Comparison of ENCODE assay signal across 18 cellular contexts in genomic region chr1:12007204-12007603, GRCh38. TPM values are rescaled to one million over a fixed set of nuclear protein-coding genes. Genes with fewer than 3 reads are reported as not detected.
DNase-seq lines count a peak whose midpoint lies in the region; FAIRE-seq and TF ChIP-seq lines count a peak whose summit lies in the region.
"Had no signal": no experiment of that assay in that cellular context is flagged by ENCODE, and none has a peak within 500 bp of the region (broad histone marks: within the 10 kb centered on the region; RNA-seq: fewer than 3 reads in every experiment).

No MANE protein-coding gene starts in this region.

- H3K9me3 ChIP-seq in CD8-positive, alpha-beta memory T cell (ENCODE audit: low read length): no peaks in the 10 kb centered on the region
- H3K9me3 ChIP-seq in WERI-Rb-1 (ENCODE audit: severe bottlenecking) (no peaks in the 10 kb centered on the region), H1 (ENCODE audit: insufficient read depth in 2 of 2, low read depth in 1 of 2, low read length in 1 of 2) (peaks cover 0 to 9% of the 10 kb centered on the region in 2 experiments; a peak in 1 of 4 replicates), osteoblast (ENCODE audit: low read depth, low read length) (no peaks in the 10 kb centered on the region)

- H2BK20ac ChIP-seq in H1 (ENCODE audit: low read length): no peak overlapping the region

- H3K79me1 ChIP-seq in H1 (ENCODE audit: low read depth, low read length): no peaks in the 10 kb centered on the region; the same call in 1 of the 2 replicates

- no peak overlapping the region for H3K4me3 ChIP-seq in CD8-positive, alpha-beta memory T cell (ENCODE audit: low read length)
- H3K4me3 ChIP-seq in WERI-Rb-1 (ENCODE audit: low read depth, low read length) (no peak overlapping the region), H1 (ENCODE audit: extremely low read depth in 1 of 4, insufficient read depth in 2 of 4, low read depth in 3 of 4, low read length in 4 of 4) (no peak overlapping the region), osteoblast (ENCODE audit: insufficient read depth, low read length) (no peak overlapping the region), dorsolateral prefrontal cortex (no peak overlapping the region)

- TF ChIP-seq EP300 in H1 (IDR thresholded peaks at IDR 0.05; ENCODE audit: borderline replicate concordance in 1 of 2, low read depth in 2 of 2, low read length in 2 of 2): no peak

- H3K23ac ChIP-seq in H1 (ENCODE audit: insufficient read length): no peak overlapping the region

- H2BK15ac ChIP-seq in H1 (ENCODE audit: low read length): no peak overlapping the region

- no peak overlapping the region for H3K4ac ChIP-seq in H1 (replicated peaks; ENCODE audit: insufficient read length, low read depth, low read length)

- H3K9me3 Mint-ChIP-seq in CD8-positive, alpha-beta memory T cell: no peaks in the 10 kb centered on the region
- H3K9me3 Mint-ChIP-seq: CD4-positive, alpha-beta T cell; HFFc6 had no signal

- no peak overlapping the region for H4K5ac ChIP-seq in H1 (ENCODE audit: insufficient read length, low read depth, low read length)

- H3K4me2 ChIP-seq in H1 (ENCODE audit: insufficient read depth in 1 of 2, low read depth in 2 of 2, low read length in 2 of 2): no peak overlapping the region
- no peak overlapping the region for H3K4me2 ChIP-seq in osteoblast (ENCODE audit: insufficient read depth, low read length)

- FAIRE-seq in H1 (lab: Jason Lieb, UNC): no peak
- FAIRE-seq: A204.1, G401.6, GM12892, GM19239 had no signal

- no peaks in the 10 kb centered on the region for H3K79me2 ChIP-seq in H1 (ENCODE audit: control insufficient read depth in 1 of 2, insufficient read depth in 2 of 2, low read length in 2 of 2)
- no peaks in the 10 kb centered on the region for H3K79me2 ChIP-seq in osteoblast (ENCODE audit: insufficient read depth, low read length)

- no peak overlapping the region for H3K9ac ChIP-seq in H1 (replicated peaks in 1 of 4; ENCODE audit: extremely low read depth in 1 of 4, low read depth in 3 of 4, low read length in 3 of 4)

- no peak overlapping the region for H2BK12ac ChIP-seq in H1 (ENCODE audit: low read depth, low read length)

- intact Hi-C loops in dorsolateral prefrontal cortex (cut with DNase I): no loop called here

- TF ChIP-seq CTCF in WERI-Rb-1 (IDR thresholded peaks at IDR 0.05; ENCODE audit: low read depth, low read length) (no peak), H1 (IDR thresholded peaks at IDR 0.05; ENCODE audit: control extremely low read depth in 1 of 3, insufficient read depth in 1 of 3, low read depth in 1 of 3, low read length in 3 of 3) (no peak), osteoblast (IDR thresholded peaks at IDR 0.05; ENCODE audit: extremely low read depth, low read depth, low read length) (no peak), dorsolateral prefrontal cortex (IDR thresholded peaks at IDR 0.05 in 54 of 56, conservative IDR thresholded peaks at IDR 0.05 in 2 of 56; ENCODE audit: low read depth in 1 of 56, partially characterized antibody in 56 of 56) (no peak)

- H3K56ac ChIP-seq in H1 (replicated peaks; ENCODE audit: insufficient read length, low read depth, low read length): no peak overlapping the region

- H3K18ac ChIP-seq in H1 (ENCODE audit: extremely low read depth, low read length): no peak overlapping the region

- H3K36me3 Mint-ChIP-seq in CD8-positive, alpha-beta memory T cell: peaks cover 11 to 93% (median 20%) of the 10 kb centered on the region in 3 donors

- no peak overlapping the region for H4K91ac ChIP-seq in H1 (replicated peaks; ENCODE audit: insufficient read length, low read length)

- TF ChIP-seq RAD21 in H1 (IDR thresholded peaks at IDR 0.05 in 1 of 2, conservative IDR thresholded peaks at IDR 0.05 in 1 of 2; ENCODE audit: low read depth in 2 of 2, low read length in 2 of 2): no peak

- no peaks in the 10 kb centered on the region for H3K4me1 ChIP-seq in CD8-positive, alpha-beta memory T cell (ENCODE audit: insufficient read depth, low read length)
- H3K4me1 ChIP-seq in H1 (replicated peaks in 1 of 4; ENCODE audit: control insufficient read depth in 3 of 4, insufficient read depth in 4 of 4, low read length in 3 of 4): no peaks in the 10 kb centered on the region
- H3K4me1 ChIP-seq in osteoblast (ENCODE audit: insufficient read depth, low read length): no peaks in the 10 kb centered on the region

- H3K27ac Mint-ChIP-seq in CD8-positive, alpha-beta memory T cell: peak overlapping the region in 1 of 8 donors; percentile 42
- H3K27ac Mint-ChIP-seq: B cell; CD4-positive, alpha-beta T cell; HFFc6 had no signal

- H3K36me3 ChIP-seq in CD8-positive, alpha-beta memory T cell (ENCODE audit: insufficient read depth, low read length): peaks cover 62% of the 10 kb centered on the region
- H3K36me3 ChIP-seq in WERI-Rb-1 (peaks cover 84% of the 10 kb centered on the region), H1 (ENCODE audit: control insufficient read depth in 2 of 4, insufficient read depth in 4 of 4, low read length in 3 of 4) (peaks cover 53 to 89% (median 76%) of the 10 kb centered on the region in 4 experiments), osteoblast (ENCODE audit: insufficient read depth, low read length) (peaks cover 73% of the 10 kb centered on the region)

- no peak for TF ChIP-seq POLR2A in H1 (IDR thresholded peaks at IDR 0.05; ENCODE audit: control extremely low read depth in 1 of 2, low read depth in 2 of 2, low read length in 2 of 2)

- no peaks in the 10 kb centered on the region for H3K23me2 ChIP-seq in H1 (ENCODE audit: low read depth, low read length)

- H2AK5ac ChIP-seq in H1 (ENCODE audit: low read depth, low read length): no peak overlapping the region

- H2BK5ac ChIP-seq in H1 (ENCODE audit: low read depth, low read length): no peak overlapping the region

- H3K4me3 Mint-ChIP-seq in CD8-positive, alpha-beta memory T cell: no peak overlapping the region
- H3K4me3 Mint-ChIP-seq: B cell; CD4-positive, alpha-beta T cell; HFFc6 had no signal

- H3K27ac ChIP-seq in CD8-positive, alpha-beta memory T cell (ENCODE audit: low read depth, low read length): peak overlapping the region; percentile 9
- H3K27ac ChIP-seq in WERI-Rb-1: peak overlapping the region; percentile 17
- no peak overlapping the region for H3K27ac ChIP-seq in H1 (ENCODE audit: low read depth, low read length)
- H3K27ac ChIP-seq in osteoblast (ENCODE audit: low read depth, low read length): no peak overlapping the region
- H3K27ac ChIP-seq in dorsolateral prefrontal cortex: peak overlapping the region in 1 of 59 donors; percentile 29
- H3K27ac ChIP-seq: HL-60 had no signal

- CTCF ChIA-PET in CD8-positive, alpha-beta memory T cell (lab: Charles Lee): no interaction called here
- CTCF ChIA-PET in H1 (lab: Charles Lee; ENCODE audit: partially characterized antibody): no interaction called here

- no peak overlapping the region for H2AFZ ChIP-seq in H1 (ENCODE audit: low read length)
- H2AFZ ChIP-seq in osteoblast (ENCODE audit: low read length): no peak overlapping the region

- 88% methylated on average over 6 of the region's 6 CpGs; no CpG with 5 or more reads in 1 of the 2 experiments for WGBS in H1 (ENCODE audit: extremely low coverage in 1 of 2, insufficient coverage in 1 of 2, insufficient read length in 1 of 2, insufficient replicate concordance in 2 of 2, low coverage in 1 of 2, low lambda C conversion rate in 2 of 2, missing lambda C conversion rate in 1 of 2), 2 experiments

- no peaks in the 10 kb centered on the region for H3K27me3 ChIP-seq in CD8-positive, alpha-beta memory T cell (ENCODE audit: insufficient read depth, low read length, poor library complexity, severe bottlenecking)
- no peaks in the 10 kb centered on the region for H3K27me3 ChIP-seq in WERI-Rb-1 (ENCODE audit: insufficient read depth, low read depth, severe bottlenecking)
- no peaks in the 10 kb centered on the region for H3K27me3 ChIP-seq in H1 (replicated peaks in 1 of 4; ENCODE audit: control insufficient read depth in 3 of 4, extremely low read depth in 1 of 4, insufficient read depth in 3 of 4, low read length in 3 of 4)
- H3K27me3 ChIP-seq in osteoblast (ENCODE audit: insufficient read depth, low read length): no peaks in the 10 kb centered on the region
- H3K27me3 ChIP-seq in dorsolateral prefrontal cortex: no peaks in the 10 kb centered on the region

- H3K14ac ChIP-seq in H1 (ENCODE audit: insufficient read length): no peak overlapping the region

- no peak for DNase-seq in CD8-positive, alpha-beta memory T cell
- no peak for DNase-seq in WERI-Rb-1
- DNase-seq in H1 (ENCODE audit: low read depth in 1 of 2, low spot score in 2 of 2): no peak
- peak; percentile 9 for DNase-seq in osteoblast (ENCODE audit: insufficient read length, low spot score, missing footprints)
- no peak for DNase-seq in NCI-H1694 treated with DMSO at 0.1 percent for 48 hours (lab: John Stamatoyannopoulos, UW)
- no peak for DNase-seq in dorsolateral prefrontal cortex
- DNase-seq in activated gamma-delta T cell treated with Interleukin-2 at 50 U/mL for 16 hours: no peak
- DNase-seq: C1 segment of cervical spinal cord; CD4-positive, alpha-beta T cell; DMS79; HCEC 1CT; HFFc6 had no signal

- H3K27me3 Mint-ChIP-seq in CD8-positive, alpha-beta memory T cell: no peaks in the 10 kb centered on the region
- H3K27me3 Mint-ChIP-seq: B cell; CD4-positive, alpha-beta T cell had no signal

- no peak overlapping the region for H2BK120ac ChIP-seq in H1 (replicated peaks; ENCODE audit: low read depth, low read length)

- H4K20me1 ChIP-seq in H1 (replicated peaks in 1 of 2; ENCODE audit: control insufficient read depth in 1 of 2, insufficient read depth in 2 of 2, low read length in 2 of 2) (peaks cover 0 to 12% of the 10 kb centered on the region in 2 experiments), osteoblast (ENCODE audit: insufficient read depth, low read length) (no peaks in the 10 kb centered on the region)

- H4K8ac ChIP-seq in H1 (ENCODE audit: extremely low read depth, insufficient read depth, low read length): peak overlapping the region; percentile 12; the same call in 1 of the 2 replicates

- H3K4me1 Mint-ChIP-seq in CD8-positive, alpha-beta memory T cell: no peaks in the 10 kb centered on the region

- POLR2A ChIA-PET in CD8-positive, alpha-beta memory T cell (lab: Charles Lee): interaction anchor here (0.6 kb wide), 1 partner anchor 86 kb away, joined by 3 read pairs; no protein-coding TSS in a partner anchor
- POLR2A ChIA-PET in H1 (lab: Charles Lee; ENCODE audit: partially characterized antibody): no interaction called here

RNA-seq across cellular contexts. Expression of gene MIIP, which starts 12.1 kb away (rescaled TPM):
- 10 to 100 TPM; 37.0 to 37.6 TPM for total RNA-seq in CD8-positive, alpha-beta memory T cell
- polyA plus RNA-seq in CD8-positive, alpha-beta memory T cell: 31.6 TPM
- total RNA-seq in H1 (2021; fragmentation: NEBNext Ultra II Directional; extraction: Animal tissue kit (Norgen Biotek cat#: 25700)): 65.5 and 66.1 TPM in 2 replicates
- polyA plus RNA-seq in H1 (2011; rRNA removed): 106 and 149 TPM in 2 replicates
- 92.6 TPM for polyA plus RNA-seq in H1 (2011; cell fraction: cytosol; rRNA removed)
- 266 TPM for polyA plus RNA-seq in H1 (2011; cell fraction: nucleus; rRNA removed)
- 57.0 to 78.2 TPM (median 75.2 TPM) in 4 replicates for polyA plus RNA-seq in H1 (2012, experiment 1 of 2)
- polyA plus RNA-seq in H1 (2012, experiment 2 of 2): 75.0 TPM
- polyA plus RNA-seq in H1 (2013, experiment 1 of 2): 49.8 TPM
- 49.9 TPM for polyA plus RNA-seq in H1 (2013, experiment 2 of 2)
- 31.7 and 34.1 TPM in 2 replicates for polyA minus RNA-seq in H1 (2011; rRNA and poly(A)+ RNA removed)
- 33.5 TPM for polyA minus RNA-seq in H1 (2011; cell fraction: cytosol; rRNA and poly(A)+ RNA removed)
- 47.5 TPM for polyA minus RNA-seq in H1 (2011; cell fraction: nucleus; rRNA and poly(A)+ RNA removed)
- total RNA-seq in osteoblast (24.2 and 26.4 TPM in 2 replicates), dorsolateral prefrontal cortex (10 to 100 TPM; 16.3 to 37.8 (median 24.3) TPM)

RNA-seq across cellular contexts. Expression of gene MFN2, which starts 27.0 kb away (rescaled TPM):
- total RNA-seq in CD8-positive, alpha-beta memory T cell: 10 to 100 TPM; 97.1 to 97.2 TPM
- 40.9 TPM for polyA plus RNA-seq in CD8-positive, alpha-beta memory T cell
- total RNA-seq in H1 (2021; fragmentation: NEBNext Ultra II Directional; extraction: Animal tissue kit (Norgen Biotek cat#: 25700)): 58.2 and 62.5 TPM in 2 replicates
- polyA plus RNA-seq in H1 (2011; rRNA removed): 34.0 and 42.0 TPM in 2 replicates
- polyA plus RNA-seq in H1 (2011; cell fraction: cytosol; rRNA removed): 45.9 TPM
- 63.9 TPM for polyA plus RNA-seq in H1 (2011; cell fraction: nucleus; rRNA removed)
- 45.7 to 57.9 TPM (median 51.8 TPM) in 4 replicates for polyA plus RNA-seq in H1 (2012, experiment 1 of 2)
- polyA plus RNA-seq in H1 (2012, experiment 2 of 2): 28.5 TPM
- polyA plus RNA-seq in H1 (2013, experiment 1 of 2): 28.3 TPM
- 25.5 TPM for polyA plus RNA-seq in H1 (2013, experiment 2 of 2)
- 63.6 and 69.2 TPM in 2 replicates for polyA minus RNA-seq in H1 (2011; rRNA and poly(A)+ RNA removed)
- polyA minus RNA-seq in H1 (2011; cell fraction: cytosol; rRNA and poly(A)+ RNA removed): 28.5 TPM
- polyA minus RNA-seq in H1 (2011; cell fraction: nucleus; rRNA and poly(A)+ RNA removed): 23.9 TPM
- total RNA-seq in osteoblast (46.0 and 51.0 TPM in 2 replicates), dorsolateral prefrontal cortex (100 to 1,000 TPM; 107 to 182 (median 141) TPM)

RNA-seq across cellular contexts. Expression of gene TNFRSF8, which starts 55.9 kb away (rescaled TPM):
- total RNA-seq in CD8-positive, alpha-beta memory T cell: 1 to 10 TPM; 1.5 to 1.9 TPM
- polyA plus RNA-seq in CD8-positive, alpha-beta memory T cell: not detected
- total RNA-seq in H1 (2021; fragmentation: NEBNext Ultra II Directional; extraction: Animal tissue kit (Norgen Biotek cat#: 25700)): 32.7 and 35.1 TPM in 2 replicates
- 23.2 and 26.7 TPM in 2 replicates for polyA plus RNA-seq in H1 (2011; rRNA removed)
- 16.7 TPM for polyA plus RNA-seq in H1 (2011; cell fraction: cytosol; rRNA removed)
- 26.1 TPM for polyA plus RNA-seq in H1 (2011; cell fraction: nucleus; rRNA removed)
- polyA plus RNA-seq in H1 (2012, experiment 1 of 2): 15.0 to 25.1 TPM (median 23.2 TPM) in 4 replicates
- 20.2 TPM for polyA plus RNA-seq in H1 (2012, experiment 2 of 2)
- polyA plus RNA-seq in H1 (2013, experiment 1 of 2): 29.7 TPM
- polyA plus RNA-seq in H1 (2013, experiment 2 of 2): 29.6 TPM
- polyA minus RNA-seq in H1 (2011; rRNA and poly(A)+ RNA removed): 13.4 and 14.5 TPM in 2 replicates
- 13.3 TPM for polyA minus RNA-seq in H1 (2011; cell fraction: cytosol; rRNA and poly(A)+ RNA removed)
- polyA minus RNA-seq in H1 (2011; cell fraction: nucleus; rRNA and poly(A)+ RNA removed): 12.3 TPM
- total RNA-seq in osteoblast: under 0.01 and 0.29 TPM in 2 replicates
- under 1 TPM in 28 of 120 experiments, not detected in 92; 0.16 to 0.56 (median 0.28) TPM for total RNA-seq in dorsolateral prefrontal cortex

Comparison
In these comparisons a context has a peak if more than half of its experiments do, and no peak if none do; other contexts are left out.
1. H3K27ac ChIP-seq: peak in CD8-positive, alpha-beta memory T cell (single experiment) and WERI-Rb-1 (single experiment); none in H1 (single experiment) and osteoblast (single experiment).
2. RNA of gene TNFRSF8, which starts 55.9 kb away (total RNA-seq): 32.7 to 35.1 TPM in H1; 1.5 to 1.9 TPM in CD8-positive, alpha-beta memory T cell, 0.16 to 0.56 TPM in dorsolateral prefrontal cortex and under 0.01 to 0.29 TPM in osteoblast; every median in the first group is over 10 times any median in the second.